In genomic region chrX:154094833-154095232, GRCh38 we compare ENCODE assay signal across 1 cellular context.
TF ChIP-seq lines count a peak whose summit lies in the region.

No MANE protein-coding gene starts in this region.

TF ChIP-seq in H1, 55 proteins besides CTCF, POLR2A, EP300 and RAD21:
- no peak for TF ChIP-seq FOSL1 (IDR thresholded peaks at IDR 0.05; ENCODE audit: insufficient read depth, low read depth, low read length)
- no peak for TF ChIP-seq RBBP5 (IDR thresholded peaks at IDR 0.05; ENCODE audit: borderline replicate concordance, low read depth, low read length)
- no peak for TF ChIP-seq CHD7 (IDR thresholded peaks at IDR 0.05; ENCODE audit: insufficient replicate concordance, low read length)
- TF ChIP-seq HDAC6 (IDR thresholded peaks at IDR 0.05; ENCODE audit: low read depth, low read length) = no peak
- TF ChIP-seq RFX5 (IDR thresholded peaks at IDR 0.05; ENCODE audit: borderline replicate concordance, low read depth, low read length) = no peak
- TF ChIP-seq NRF1 (IDR thresholded peaks at IDR 0.05; ENCODE audit: low read depth, low read length) = no peak
- TF ChIP-seq JUN (IDR thresholded peaks at IDR 0.05; ENCODE audit: low read depth, low read length) = no peak
- no peak for TF ChIP-seq SIRT6 (IDR thresholded peaks at IDR 0.05; ENCODE audit: low read length)
- no peak for TF ChIP-seq TEAD4 (IDR thresholded peaks at IDR 0.05; ENCODE audit: low read depth, low read length)
TF ChIP-seq in H1: peak in this region for 0.
